Comparison of ENCODE assay signal across 20 cellular contexts in the genomic region with DNA sequence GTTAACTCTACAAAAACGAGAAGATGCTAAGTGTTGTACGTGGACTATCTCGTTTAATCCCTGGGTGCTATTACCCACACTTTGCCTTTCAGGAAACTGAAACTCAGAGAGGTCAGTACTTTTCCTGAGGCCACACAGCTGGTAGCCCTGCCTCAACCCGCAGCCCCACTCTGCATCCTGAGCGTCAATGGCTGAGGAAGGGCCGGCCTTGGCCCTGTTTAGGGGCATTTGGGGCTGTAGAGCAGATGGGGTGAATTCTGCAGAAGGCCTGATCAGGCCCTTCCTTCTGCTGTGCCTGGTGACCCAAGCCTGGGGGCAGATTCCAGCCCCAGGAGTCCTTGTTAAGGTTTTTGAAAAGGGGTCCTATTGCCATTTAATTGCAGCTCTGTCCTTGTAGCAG. TPM values are rescaled to one million over a fixed set of nuclear protein-coding genes. Genes with fewer than 3 reads are reported as not detected.
DNase-seq lines count a peak whose midpoint lies in the region; ATAC-seq and TF ChIP-seq lines count a peak whose summit lies in the region.
"Had no signal": no experiment of that assay in that cellular context is flagged by ENCODE, and none has a peak within 500 bp of the region (broad histone marks: within the 10 kb centered on the region; RNA-seq: fewer than 3 reads in every experiment).

No MANE protein-coding gene starts in this region.

- H3K36me3 ChIP-seq in gastroesophageal sphincter (no peaks in the 10 kb centered on the region), gastrocnemius medialis (no peaks in the 10 kb centered on the region)
- H3K36me3 ChIP-seq: BE2C, Peyer's patch had no signal

- H3K9me3 Mint-ChIP-seq in stimulated activated naive CD8-positive, alpha-beta T cell treated with anti-CD3 and anti-CD28 coated beads, Interleukin-15, Interleukin-2, amounts not matched to agents 100 ng/mL and 50 ng/mL, for 24 hours: no peaks in the 10 kb centered on the region

- H3K27me3 ChIP-seq in gastroesophageal sphincter (no peaks in the 10 kb centered on the region), gastrocnemius medialis (no peaks in the 10 kb centered on the region)
- H3K27me3 ChIP-seq: BE2C, Peyer's patch had no signal

- no peaks in the 10 kb centered on the region for H3K36me3 Mint-ChIP-seq in stimulated activated naive CD8-positive, alpha-beta T cell treated with anti-CD3 and anti-CD28 coated beads, Interleukin-15, Interleukin-2, amounts not matched to agents 100 ng/mL and 50 ng/mL, for 24 hours (ENCODE audit: low read depth)

- ATAC-seq in stimulated activated naive CD8-positive, alpha-beta T cell treated with anti-CD3 and anti-CD28 coated beads, Interleukin-15, Interleukin-2, amounts not matched to agents 100 U/mL and 50 U/mL, for 24 hours: no peak
- ATAC-seq in gastroesophageal sphincter (no peak), gastrocnemius medialis (no peak), HG03565 (IDR thresholded peaks at IDR 0.05; ENCODE audit: unreplicated experiment) (no peak)

- H3K9me3 ChIP-seq in gastroesophageal sphincter (no peaks in the 10 kb centered on the region), gastrocnemius medialis (no peaks in the 10 kb centered on the region)
- H3K9me3 ChIP-seq: BE2C, Peyer's patch had no signal

- peaks cover 0 to 33% (median 14%) of the 10 kb centered on the region in 3 donors for H3K4me1 ChIP-seq in gastroesophageal sphincter
- H3K4me1 ChIP-seq in gastrocnemius medialis: peaks cover 42 to 43% of the 10 kb centered on the region in 2 donors
- H3K4me1 ChIP-seq: BE2C, Peyer's patch had no signal

- WGBS in gastroesophageal sphincter (ENCODE audit: low coverage in 1 of 2), 2 donors: 67 to 82% methylated on average over 3 to 4 of the region's 6 CpGs

- no peak for TF ChIP-seq EP300 in gastroesophageal sphincter (IDR thresholded peaks at IDR 0.05)

- no peak for TF ChIP-seq POLR2A in gastroesophageal sphincter (IDR thresholded peaks at IDR 0.05)
- TF ChIP-seq POLR2A in gastrocnemius medialis (IDR thresholded peaks at IDR 0.05): no peak

- intact Hi-C loops in gastrocnemius medialis (cut with DNase I; ENCODE audit: low total_unique reads): no loop called here

- peaks cover 3% of the 10 kb centered on the region for H3K27me3 Mint-ChIP-seq in stimulated activated naive CD8-positive, alpha-beta T cell treated with anti-CD3 and anti-CD28 coated beads, Interleukin-15, Interleukin-2, amounts not matched to agents 100 ng/mL and 50 ng/mL, for 24 hours

- no peak overlapping the region for H3K4me3 Mint-ChIP-seq in stimulated activated naive CD8-positive, alpha-beta T cell treated with anti-CD3 and anti-CD28 coated beads, Interleukin-15, Interleukin-2, amounts not matched to agents 100 ng/mL and 50 ng/mL, for 24 hours

- H3K4me3 ChIP-seq in gastroesophageal sphincter (no peak overlapping the region), gastrocnemius medialis (no peak overlapping the region)
- H3K4me3 ChIP-seq: Peyer's patch had no signal

- H3K4me1 Mint-ChIP-seq in stimulated activated naive CD8-positive, alpha-beta T cell treated with anti-CD3 and anti-CD28 coated beads, Interleukin-15, Interleukin-2, amounts not matched to agents 100 ng/mL and 50 ng/mL, for 24 hours (ENCODE audit: low read depth): peaks cover 55% of the 10 kb centered on the region

- peak overlapping the region; percentile 84 for H3K27ac Mint-ChIP-seq in stimulated activated naive CD8-positive, alpha-beta T cell treated with anti-CD3 and anti-CD28 coated beads, Interleukin-15, Interleukin-2, amounts not matched to agents 100 ng/mL and 50 ng/mL, for 24 hours

- DNase-seq in stimulated activated naive CD8-positive, alpha-beta T cell treated with anti-CD3 and anti-CD28 coated beads, Interleukin-15, Interleukin-2, amounts not matched to agents 100 U/mL and 50 U/mL, for 24 hours: no peak
- no peak for DNase-seq in gastrocnemius medialis
- DNase-seq in NK-92 treated with Interleukin-12 subunit alpha and Interleukin-12 subunit beta, amount 100 ng/mL, for 24 hours (lab: John Stamatoyannopoulos, UW): no peak
- no peak for DNase-seq in stimulated activated CD4-positive, alpha-beta T cell treated with anti-CD3 and anti-CD28 coated beads, Interleukin-4, amount 100 ng/mL, for 1 hour
- DNase-seq: BE2C, EL, IMR-90, NCI-H1105, NCI-H2029 treated with DMSO at 0.1 percent for 48 hours, NCI-H226, NCI-H510A treated with DMSO at 0.1 percent for 48 hours, NCI-H774, Peyer's patch had no signal

- in situ Hi-C loops in gastrocnemius medialis (cut with MboI; ENCODE audit: low sequenced_read_pairs in 4 of 4): loop anchor here in 1 of 4 donors (10.0 kb wide), 1 partner anchor 49 kb away; no protein-coding TSS in a partner anchor

- TF ChIP-seq CTCF in gastroesophageal sphincter (IDR thresholded peaks at IDR 0.05): no peak
- TF ChIP-seq CTCF in gastrocnemius medialis (IDR thresholded peaks at IDR 0.05 in 4 of 5, conservative IDR thresholded peaks at IDR 0.05 in 1 of 5): no peak

- H3K27ac ChIP-seq in gastroesophageal sphincter: peak overlapping the region in 3 of 4 donors; percentile 84 to 89 (median 85)
- H3K27ac ChIP-seq in gastrocnemius medialis: peak overlapping the region; percentile 97 to 100 (median 97)
- H3K27ac ChIP-seq: KMS-11 had no signal

RNA-seq across cellular contexts. Expression of a gene that starts 3.7 kb away (rescaled TPM):
- not detected for total RNA-seq in gastroesophageal sphincter
- total RNA-seq in gastrocnemius medialis: under 1 TPM in 2 of 4 donors, not detected in 2; 0.56 to 0.61 TPM
- total RNA-seq: A673, HT1080, IMR-90, OCI-LY7, Peyer's patch had no signal

RNA-seq across cellular contexts. Expression of a gene that starts 17.0 kb away (rescaled TPM):
- total RNA-seq in gastroesophageal sphincter (100 to 1,000 TPM; 118 to 208 (median 120) TPM), gastrocnemius medialis (100 to 1,000 TPM; 335 to 819 (median 539) TPM)
- total RNA-seq: A673, HT1080 had no signal

RNA-seq across cellular contexts. Expression of a gene that starts 32.8 kb away (rescaled TPM):
- under 1 TPM; 0.16 to 0.84 (median 0.65) TPM for total RNA-seq in gastroesophageal sphincter
- total RNA-seq in gastrocnemius medialis: under 1 TPM in 1 of 4 donors, not detected in 3; 0.11 TPM
